1 cellular context compared by ENCODE assay signal in the genomic region with DNA sequence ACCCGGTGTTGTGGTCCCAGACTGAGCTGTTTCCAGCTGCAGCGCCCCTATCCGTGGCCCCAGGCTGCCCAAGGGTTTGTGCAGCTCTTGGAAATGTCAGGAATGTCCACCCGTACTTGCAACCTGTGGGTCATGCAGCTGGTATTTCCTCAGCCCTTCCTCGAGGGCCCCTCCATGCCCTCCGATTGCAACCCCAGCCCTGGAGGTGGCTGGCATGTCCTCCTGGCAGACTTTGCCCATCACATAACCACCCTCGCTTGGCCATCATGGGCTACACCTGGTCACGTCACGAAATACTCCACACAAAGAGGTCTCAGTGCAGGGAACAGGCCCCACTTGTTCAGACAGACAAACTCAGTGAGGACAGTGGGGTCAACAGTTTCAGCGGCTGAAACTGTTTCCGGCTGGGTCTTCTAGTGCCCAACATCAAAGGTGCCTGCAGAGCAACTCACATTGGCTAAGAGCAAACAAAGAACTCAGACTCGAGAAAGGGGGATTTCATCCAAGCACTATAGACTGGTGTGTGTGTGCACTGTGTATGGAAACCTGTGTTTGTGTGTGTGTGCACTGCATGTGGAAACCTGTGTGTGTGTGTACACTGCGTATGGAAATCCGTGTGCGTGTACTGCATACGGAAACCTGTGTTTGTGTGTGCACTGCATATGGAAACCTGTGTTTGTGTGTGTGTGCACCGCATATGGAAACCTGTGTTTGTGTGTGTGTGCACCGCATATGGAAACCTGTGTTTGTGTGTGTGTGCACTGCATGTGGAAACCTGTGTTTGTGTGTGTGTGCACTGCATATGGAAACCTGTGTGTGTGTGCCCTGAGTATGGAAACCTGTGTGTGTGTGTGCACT.
TF ChIP-seq lines count a peak whose summit lies in the region.

No MANE protein-coding gene starts in this region.

TF ChIP-seq in GM12891, 5 proteins besides CTCF, POLR2A, EP300 and RAD21:
- TF ChIP-seq POLR2AphosphoS5 (IDR thresholded peaks at IDR 0.05; ENCODE audit: low read depth, low read length), result no peak
- no peak for TF ChIP-seq SPI1 (IDR thresholded peaks at IDR 0.05; ENCODE audit: low read depth, low read length)
- no peak for TF ChIP-seq POU2F2 (IDR thresholded peaks at IDR 0.05; ENCODE audit: low read depth, low read length)
- TF ChIP-seq PAX5 (IDR thresholded peaks at IDR 0.05; ENCODE audit: insufficient read depth, low read length, severe bottlenecking), result no peak
- no peak for TF ChIP-seq TAF1 (IDR thresholded peaks at IDR 0.05; ENCODE audit: low read depth, low read length)
